ENCODE assay signal across 27 cellular contexts in genomic region chr13:110572778-110573118, GRCh38.
"Had no signal": no experiment of that assay in that cellular context is flagged by ENCODE, and none has a peak within 500 bp of the region (broad histone marks: within the 10 kb centered on the region; RNA-seq: fewer than 3 reads in every experiment).

No MANE protein-coding gene starts in this region.

- H3K27ac ChIP-seq: body of pancreas, dorsolateral prefrontal cortex, neural progenitor cell, prostate gland, right atrium auricular region, tibial nerve, uterus had no signal

- H3K4me2 ChIP-seq: neural progenitor cell had no signal

- H3K36me3 ChIP-seq: neural progenitor cell, prostate gland, right atrium auricular region, tibial nerve, uterus had no signal

- ATAC-seq: activated CD8-positive, alpha-beta T cell treated with anti-CD3 and anti-CD28 coated beads, Interleukin-2, amount 10 ng/mL, durations not matched to agents 7 days and 5 days; body of pancreas; left cardiac atrium; naive thymus-derived CD4-positive, alpha-beta T cell; stimulated activated naive CD8-positive, alpha-beta T cell treated with anti-CD3 and anti-CD28 coated beads, Interleukin-15, Interleukin-2, amounts not matched to agents 100 U/mL and 50 U/mL, for 24 hours had no signal

- FAIRE-seq: islet of Langerhans had no signal

- H3K9me3 ChIP-seq: body of pancreas, prostate gland, right atrium auricular region, tibial nerve, uterus had no signal

- H3K9ac ChIP-seq: neural progenitor cell had no signal

- H3K27me3 ChIP-seq: body of pancreas, neural progenitor cell, right atrium auricular region, uterus had no signal

- H3K4me1 ChIP-seq: prostate gland, uterus had no signal

- DNase-seq: activated CD4-positive, alpha-beta T cell treated with anti-CD3 and anti-CD28 coated beads, Interleukin-2, amount 10 ng/mL, durations not matched to agents 7 days and 5 days; activated CD4-positive, CD25-positive, alpha-beta regulatory T cell; activated CD8-positive, alpha-beta T cell treated with anti-CD3 and anti-CD28 coated beads, Interleukin-2, amount 10 ng/mL, durations not matched to agents 7 days and 5 days; activated naive CD4-positive, alpha-beta T cell treated with Interleukin-2 at 50 U/mL for 16 hours; activated naive CD8-positive, alpha-beta T cell treated with anti-CD3 and anti-CD28 coated beads, Interleukin-2, amount 10 ng/mL, durations not matched to agents 7 days and 5 days; activated T-cell treated with anti-CD3 and anti-CD28 coated beads, Interleukin-2, amount 50 U/mL, for 24 hours; amygdala; body of pancreas; caudate nucleus; dorsolateral prefrontal cortex; foreskin fibroblast; glutamatergic neuron; hippocampal formation; left cardiac atrium; mesendoderm; naive thymus-derived CD4-positive, alpha-beta T cell; stimulated activated CD4-positive, alpha-beta T cell treated with anti-CD3 and anti-CD28 coated beads, Interleukin-12 subunit alpha, Interleukin-12 subunit beta, amount 100 ng/mL, for 4 hours; stimulated activated CD4-positive, alpha-beta T cell treated with anti-CD3 and anti-CD28 coated beads, Interleukin-1b, Interleukin-23, amount 100 ng/mL, for 48 hours; stimulated activated CD8-positive, alpha-beta memory T cell treated with anti-CD3 and anti-CD28 coated beads, Interleukin-4, amount 100 ng/mL, for 48 hours; stimulated activated naive CD8-positive, alpha-beta T cell treated with anti-CD3 and anti-CD28 coated beads, Interleukin-15, Interleukin-2, amounts not matched to agents 100 U/mL and 50 U/mL, for 24 hours; substantia nigra; uterus had no signal

- H3K4me3 ChIP-seq: body of pancreas, dorsolateral prefrontal cortex, neural progenitor cell, prostate gland, right atrium auricular region, tibial nerve, uterus had no signal
